Comparison of ENCODE assay signal across 8 cellular contexts in the genomic region with DNA sequence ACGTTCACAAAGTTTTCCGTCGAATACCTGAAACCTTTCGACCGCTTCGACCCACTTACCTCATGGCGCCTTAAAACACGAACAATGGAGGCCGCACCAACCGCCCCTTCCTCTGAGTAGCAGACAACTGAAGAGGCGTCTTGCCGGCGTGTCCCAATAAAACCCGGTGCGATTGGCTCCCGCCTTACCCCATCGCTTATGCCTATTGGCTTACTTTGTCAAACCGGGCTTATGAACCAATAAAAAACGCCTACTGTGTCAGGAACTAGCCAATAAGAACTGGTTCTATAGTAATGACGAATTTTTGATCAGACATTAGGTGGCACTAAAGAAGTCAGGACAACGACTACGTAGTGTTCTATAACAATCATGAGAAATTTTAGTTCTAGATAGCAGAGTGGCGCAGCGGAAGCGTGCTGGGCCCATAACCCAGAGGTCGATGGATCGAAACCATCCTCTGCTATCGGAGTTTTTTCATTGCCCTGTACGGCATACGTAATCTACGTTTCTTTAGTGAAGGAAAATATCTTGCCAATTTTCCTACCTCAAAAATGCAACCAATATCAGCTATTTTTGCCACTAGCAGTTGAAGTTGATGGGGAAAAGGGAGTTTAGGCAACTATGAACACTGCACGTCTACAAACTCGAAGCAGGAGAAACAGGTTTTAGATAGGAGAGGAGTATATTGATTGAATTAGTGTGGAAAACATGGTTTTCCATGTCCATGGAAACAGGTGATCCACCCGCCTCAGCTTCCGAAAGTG. TPM values are rescaled to one million over a fixed set of nuclear protein-coding genes. Genes with fewer than 3 reads are reported as not detected.
DNase-seq lines count a peak whose midpoint lies in the region; ATAC-seq, FAIRE-seq and TF ChIP-seq lines count a peak whose summit lies in the region.

A gene (minus strand): TSS at position 135 of the 764 bp plus-strand sequence. CDS start 71 bp downstream, at position 64.

- H3K9me3 ChIP-seq in kidney (ENCODE audit: control insufficient read depth in 1 of 2, low read length in 2 of 2), result no peaks in the 10 kb centered on the region

- H3K4me1 ChIP-seq in kidney (ENCODE audit: control insufficient read depth in 1 of 2, insufficient read depth in 1 of 2, low read depth in 1 of 2, low read length in 2 of 2), result peaks cover 8 to 14% of the 10 kb centered on the region in 2 donors

- H3K36me3 ChIP-seq in kidney (ENCODE audit: control insufficient read depth in 1 of 2, insufficient read depth in 2 of 2, low read length in 2 of 2), result peaks cover 13 to 24% of the 10 kb centered on the region in 2 donors

- peak; percentile 99 for FAIRE-seq in kidney (lab: Jason Lieb, UNC)

- peak within 1 kb of the TSS; percentile 70 to 98 for H3K4me3 ChIP-seq in kidney (ENCODE audit: low read length in 2 of 2)

- TF ChIP-seq CTCF in kidney (IDR thresholded peaks at IDR 0.05; ENCODE audit: borderline replicate concordance, extremely low read depth, insufficient read depth), result peak; percentile 12

- ATAC-seq in GM19035 (IDR thresholded peaks at IDR 0.05; ENCODE audit: unreplicated experiment) (peak; percentile 97), HG03354 (IDR thresholded peaks at IDR 0.05; ENCODE audit: poor library complexity, severe bottlenecking, unreplicated experiment) (peak; percentile 92)
- peak; percentile 94 for ATAC-seq in activated CD4-positive, CD25-positive, alpha-beta regulatory T cell treated with anti-CD3 and anti-CD28 coated beads, Interleukin-2, amount 50 U/mL, for 24 hours

- intact Hi-C loops in kidney (cut with DNase I), result no loop called here

- H3K27ac ChIP-seq in kidney (ENCODE audit: low read depth in 2 of 2, low read length in 2 of 2), result peak within 1 kb of the TSS; percentile 66 to 69

- H3K9ac ChIP-seq in kidney (ENCODE audit: low read length in 2 of 2), result peak within 1 kb of the TSS; percentile 42 to 91

- peak; percentile 99 for DNase-seq in AML-193 (lab: John Stamatoyannopoulos, UW)
- peak; percentile 97 to 99 for DNase-seq in NCI-H446 (lab: John Stamatoyannopoulos, UW)
- peak; percentile 98 for DNase-seq in cerebellum (ENCODE audit: low spot score)
- DNase-seq in kidney, result peak; percentile 99
- peak; percentile 98 for DNase-seq in stimulated activated CD4-positive, alpha-beta T cell treated with anti-CD3 and anti-CD28 coated beads, Interleukin-15, amount 100 ng/mL, for 24 hours

RNA-seq across cellular contexts. Expression of the gene that starts here (rescaled TPM):
- 122 TPM for total RNA-seq in cerebellum
- total RNA-seq in kidney, result 110 TPM
- polyA plus RNA-seq in kidney (ENCODE audit: insufficient read depth, low read depth, low replicate concordance), result 197 TPM

Comparison
In these comparisons a context has a peak if more than half of its experiments do, and no peak if none do; other contexts are left out.
1. Peak in every context shown above with its lines: DNase-seq, ATAC-seq, H3K4me3 ChIP-seq and H3K27ac ChIP-seq.